ENCODE assay signal across 8 cellular contexts in the genomic region with DNA sequence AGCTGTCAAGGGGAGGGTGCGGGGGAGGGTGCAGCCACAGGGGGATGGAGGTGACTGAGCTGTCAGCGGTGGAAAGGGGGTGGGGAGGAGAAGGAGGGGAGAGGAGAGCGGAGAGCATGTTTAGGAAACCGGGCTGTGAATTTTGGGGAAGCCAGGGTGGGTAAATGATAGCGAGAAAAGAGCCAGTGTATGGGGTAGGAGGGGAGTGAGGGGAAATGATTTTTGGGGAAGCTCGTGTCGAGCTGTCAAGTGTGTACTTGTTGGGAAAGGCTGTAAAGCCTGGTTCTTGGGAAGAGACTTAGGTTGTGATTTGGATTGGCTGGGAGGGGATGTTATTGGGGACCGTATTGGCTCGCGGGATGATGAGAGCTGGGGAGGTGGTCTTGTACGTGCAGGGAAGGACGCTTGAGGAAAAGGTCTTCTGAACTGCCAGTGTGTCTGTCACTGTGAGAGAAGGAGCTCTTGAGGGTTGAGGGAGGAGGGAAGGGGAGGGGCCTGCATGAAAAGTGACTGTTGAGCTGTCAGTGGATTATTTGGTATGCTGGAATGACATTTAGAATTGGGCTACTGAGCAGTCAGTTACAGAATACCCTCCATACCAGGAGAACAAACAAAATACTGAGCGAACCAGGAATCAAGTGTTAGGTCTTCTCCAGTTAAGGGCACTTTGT. TPM values are rescaled to one million over a fixed set of nuclear protein-coding genes. Genes with fewer than 3 reads are reported as not detected.
A peak's percentile ranks its signal among the peaks of the same experiment; 100 is the strongest.
DNase-seq lines count a peak whose midpoint lies in the region; ATAC-seq and TF ChIP-seq lines count a peak whose summit lies in the region.

No MANE protein-coding gene starts in this region.

- H3K9ac ChIP-seq in NT2/D1 (ENCODE audit: insufficient read length, low read depth), result peak overlapping the region; percentile 94

- H3K4me3 ChIP-seq in NT2/D1 (ENCODE audit: insufficient read length, low read depth) (peak overlapping the region; percentile 94), fibroblast of mammary gland (ENCODE audit: control insufficient read depth, low read depth, low read length) (peak overlapping the region; percentile 69)

- peaks cover 3% of the 10 kb centered on the region for H3K36me3 ChIP-seq in NT2/D1 (ENCODE audit: insufficient read depth, insufficient read length, low read length)

- no peaks in the 10 kb centered on the region for H3K4me1 ChIP-seq in NT2/D1 (ENCODE audit: insufficient read depth, insufficient read length)

- peak; percentile 73 for DNase-seq in GM10248 (ENCODE audit: extremely low spot score)
- no peak for DNase-seq in NT2/D1 (ENCODE audit: low read depth, low spot score)
- peak; percentile 7 for DNase-seq in activated T-helper 1 cell treated with Interleukin-2 at 50 U/mL for 16 hours (ENCODE audit: low read depth)
- DNase-seq in fibroblast of mammary gland (ENCODE audit: low read depth), result peak; percentile 38
- DNase-seq in natural killer cell, result no peak
- no peak for DNase-seq in mucosa of gallbladder (ENCODE audit: low spot score)

- no peaks in the 10 kb centered on the region for H3K9me3 Mint-ChIP-seq in natural killer cell

- peak overlapping the region; percentile 84 to 97 for H3K27ac Mint-ChIP-seq in natural killer cell

- POLR2A ChIA-PET in GM10248 (lab: Yijun Ruan, JAX), result interaction anchor here (0.7 to 1.0 kb wide), 2 partner anchors 30 to 195 kb away, joined by 3 to 5 read pairs; partner anchors contain the start of gene SSB

- H3K9me3 ChIP-seq in NT2/D1 (ENCODE audit: insufficient read depth, low read length), result no peaks in the 10 kb centered on the region

- H3K27ac ChIP-seq in temporal lobe (ENCODE audit: low read depth, low read length), result peak overlapping the region; percentile 27

- intact Hi-C loops in natural killer cell (cut with micrococcal nuclease), result loop anchor here (10.0 kb wide), 2 partner anchors 133 to 243 kb away; partner anchors contain the start of genes CFAP210, PHOSPHO2 and PPIG

- H3K27me3 ChIP-seq in NT2/D1 (ENCODE audit: insufficient read depth, insufficient read length), result no peaks in the 10 kb centered on the region

- no peak for TF ChIP-seq CTCF in GM10248 (IDR thresholded peaks at IDR 0.05; ENCODE audit: control extremely low read depth, extremely low read depth, low read depth, missing control alignments)
- no peak for TF ChIP-seq CTCF in fibroblast of mammary gland (conservative IDR thresholded peaks at IDR 0.05; ENCODE audit: control insufficient read depth, insufficient read depth, low read depth, low read length)
- no peak for TF ChIP-seq CTCF in natural killer cell (IDR thresholded peaks at IDR 0.05)

- ATAC-seq in HG03025 (IDR thresholded peaks at IDR 0.05; ENCODE audit: low FRiP score, unreplicated experiment) (peak; percentile 27), natural killer cell (peak; percentile 8 to 34 (median 25))

- H3K4me1 Mint-ChIP-seq in natural killer cell, result peaks cover 50 to 59% of the 10 kb centered on the region in 2 donors

- no peaks in the 10 kb centered on the region for H3K27me3 Mint-ChIP-seq in natural killer cell (ENCODE audit: low read depth in 2 of 2)

- no peaks in the 10 kb centered on the region for H3K36me3 Mint-ChIP-seq in natural killer cell

- CTCF ChIA-PET in GM10248 (lab: Yijun Ruan, JAX), result interaction anchor here (0.6 to 1.7 kb wide), 6 partner anchors 10 to 100 kb away, joined by 3 to 5 read pairs (median 4); no protein-coding TSS in a partner anchor

- H3K4me3 Mint-ChIP-seq in natural killer cell, result peak overlapping the region; percentile 96

RNA-seq across cellular contexts. Expression of gene UBR3, which starts 1.0 kb away (rescaled TPM):
- 10 to 100 TPM; 40.8 to 54.5 (median 41.0) TPM for total RNA-seq in natural killer cell
- 94.9 TPM for total RNA-seq in temporal lobe
- total RNA-seq in mucosa of gallbladder, result 39.0 TPM

RNA-seq across cellular contexts. Expression of gene METTL5, which starts 3.6 kb away (rescaled TPM):
- total RNA-seq in natural killer cell (10 to 100 TPM; 14.7 to 28.2 (median 21.3) TPM), temporal lobe (29.7 TPM), mucosa of gallbladder (39.9 TPM)

RNA-seq across cellular contexts. Expression of gene SSB, which starts 29.6 kb away (rescaled TPM):
- total RNA-seq in natural killer cell, result 100 to 1,000 TPM in 2 of 3 donors, 10 to 100 TPM in 1; 95.5 to 125 (median 102) TPM
- 73.5 TPM for total RNA-seq in temporal lobe
- 67.9 TPM for total RNA-seq in mucosa of gallbladder

Comparison
In these comparisons a context has a peak if more than half of its experiments do, and no peak if none do; other contexts are left out.
1. DNase-seq: peak in GM10248 (single experiment), activated T-helper 1 cell treated with Interleukin-2 at 50 U/mL for 16 hours (single experiment) and fibroblast of mammary gland (single experiment); none in NT2/D1 (single experiment), natural killer cell (single experiment) and mucosa of gallbladder (single experiment).